ENCODE assay signal across 25 cellular contexts in genomic region chr11:68064876-68065275, GRCh38. TPM values are rescaled to one million over a fixed set of nuclear protein-coding genes. Genes with fewer than 3 reads are reported as not detected.
"Had no signal": no experiment of that assay in that cellular context is flagged by ENCODE, and none has a peak within 500 bp of the region (broad histone marks: within the 10 kb centered on the region; RNA-seq: fewer than 3 reads in every experiment).

No MANE protein-coding gene starts in this region.

- H3K27me3 Mint-ChIP-seq: activated B cell treated with CpG ODN at 0.5 μM for 24 hours; activated CD4-positive, alpha-beta memory T cell treated with anti-CD3 and anti-CD28 coated beads for 36 hours; activated CD4-positive, alpha-beta T cell treated with anti-CD3 and anti-CD28 coated beads, Interleukin-2, amount 10 ng/mL, durations not matched to agents 24 days and 14 days; activated T-helper 17 cell treated with anti-CD3 and anti-CD28 coated beads, Interleukin-2, amount 50 U/mL, for 72 hours; T-cell had no signal

- H3K4me3 ChIP-seq: breast epithelium had no signal

- H3K4me3 Mint-ChIP-seq: activated B cell treated with CpG ODN at 0.5 μM for 24 hours; activated CD4-positive, alpha-beta memory T cell treated with anti-CD3 and anti-CD28 coated beads for 36 hours; activated CD4-positive, alpha-beta T cell treated with anti-CD3 and anti-CD28 coated beads, Interleukin-2, amount 10 ng/mL, durations not matched to agents 24 days and 14 days; activated T-helper 17 cell treated with anti-CD3 and anti-CD28 coated beads, Interleukin-2, amount 50 U/mL, for 72 hours; T-cell had no signal

- DNase-seq: activated B cell treated with CpG ODN at 0.5 μM for 24 hours; activated CD4-positive, alpha-beta memory T cell treated with anti-CD3 and anti-CD28 coated beads for 36 hours; activated CD4-positive, alpha-beta T cell treated with anti-CD3 and anti-CD28 coated beads for 1 hour; activated CD4-positive, alpha-beta T cell treated with anti-CD3 and anti-CD28 coated beads, Interleukin-2, amount 10 ng/mL, durations not matched to agents 24 days and 14 days; activated naive CD4-positive, alpha-beta T cell treated with anti-CD3 and anti-CD28 coated beads, Interleukin-2, amount 50 U/mL, for 16 hours; activated T-cell treated with anti-CD3 and anti-CD28 coated beads for 4 hours; activated T-cell treated with anti-CD3 and anti-CD28 coated beads, Interleukin-2, amount 50 U/mL, for 48 hours; aorta; NCI-H1092; NCI-H1417; NCI-H2029; NCI-H2107; NCI-H2171 treated with DMSO at 0.1 percent for 48 hours; NCI-H345; NCI-H510A; NCI-H526 treated with DMSO at 0.1 percent for 48 hours; NCI-H82; SIG-M5; T-cell; T-helper 2 cell; T1000 had no signal

- H3K27me3 ChIP-seq: breast epithelium had no signal

- H3K9me3 ChIP-seq: breast epithelium had no signal

- H3K4me1 Mint-ChIP-seq: activated B cell treated with CpG ODN at 0.5 μM for 24 hours; activated CD4-positive, alpha-beta T cell treated with anti-CD3 and anti-CD28 coated beads, Interleukin-2, amount 10 ng/mL, durations not matched to agents 24 days and 14 days; activated T-helper 17 cell treated with anti-CD3 and anti-CD28 coated beads, Interleukin-2, amount 50 U/mL, for 72 hours; T-cell had no signal

- H3K36me3 ChIP-seq: breast epithelium had no signal

- H3K27ac ChIP-seq: breast epithelium, KMS-11 had no signal

- H3K27ac Mint-ChIP-seq: activated B cell treated with CpG ODN at 0.5 μM for 24 hours; activated CD4-positive, alpha-beta memory T cell treated with anti-CD3 and anti-CD28 coated beads for 36 hours; activated CD4-positive, alpha-beta T cell treated with anti-CD3 and anti-CD28 coated beads, Interleukin-2, amount 10 ng/mL, durations not matched to agents 24 days and 14 days; activated T-helper 17 cell treated with anti-CD3 and anti-CD28 coated beads, Interleukin-2, amount 50 U/mL, for 72 hours; T-cell had no signal

- ATAC-seq: activated T-helper 17 cell treated with anti-CD3 and anti-CD28 coated beads, Interleukin-2, amount 50 U/mL, for 72 hours; T-cell had no signal

- H3K9me3 Mint-ChIP-seq: activated B cell treated with CpG ODN at 0.5 μM for 24 hours; activated CD4-positive, alpha-beta memory T cell treated with anti-CD3 and anti-CD28 coated beads for 36 hours; activated CD4-positive, alpha-beta T cell treated with anti-CD3 and anti-CD28 coated beads, Interleukin-2, amount 10 ng/mL, durations not matched to agents 24 days and 14 days; activated T-helper 17 cell treated with anti-CD3 and anti-CD28 coated beads, Interleukin-2, amount 50 U/mL, for 72 hours; T-cell had no signal

- H3K4me1 ChIP-seq: breast epithelium had no signal

RNA-seq across cellular contexts. Expression of gene ALDH3B1, which starts 54.7 kb away (rescaled TPM):
- total RNA-seq: activated CD4-positive, alpha-beta memory T cell treated with anti-CD3 and anti-CD28 coated beads for 36 hours; activated CD4-positive, alpha-beta T cell treated with anti-CD3 and anti-CD28 coated beads, Interleukin-2, amount 10 ng/mL, durations not matched to agents 24 days and 14 days; activated CD8-positive, alpha-beta memory T cell treated with anti-CD3 and anti-CD28 coated beads for 36 hours had no signal
